Comparison of ENCODE assay signal across 11 cellular contexts in the genomic region with DNA sequence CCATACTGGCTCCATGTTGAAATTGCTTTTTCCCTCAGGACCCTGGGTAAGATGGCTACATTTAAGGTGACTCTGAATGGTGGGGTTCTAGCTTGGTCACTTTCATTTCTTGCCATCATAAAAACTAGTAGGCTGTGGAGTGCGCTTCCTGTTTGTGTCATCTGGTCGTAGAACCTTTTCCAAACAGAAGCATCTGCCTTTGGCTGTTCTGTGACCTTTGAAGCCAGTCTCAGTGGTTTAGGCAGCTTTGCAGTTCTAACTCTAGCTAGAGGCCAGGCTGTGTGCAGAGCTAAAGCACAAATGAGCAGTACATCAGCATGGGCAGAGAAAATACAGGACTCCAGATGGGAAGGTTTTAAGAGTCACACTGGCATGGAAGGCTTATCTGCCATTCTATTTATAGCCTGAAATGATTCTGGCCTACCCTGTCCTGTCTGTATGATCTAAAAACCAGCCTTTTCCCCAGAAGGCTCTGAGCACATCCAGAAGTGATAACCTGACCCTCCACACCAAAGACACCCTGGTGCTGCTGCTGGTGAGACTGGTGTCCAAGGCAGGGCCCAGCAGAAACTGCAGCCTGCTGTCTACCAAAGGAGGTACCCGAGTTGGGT. TPM values are rescaled to one million over a fixed set of nuclear protein-coding genes. Genes with fewer than 3 reads are reported as not detected.
A peak's percentile ranks its signal among the peaks of the same experiment; 100 is the strongest.
DNase-seq lines count a peak whose midpoint lies in the region; ATAC-seq and TF ChIP-seq lines count a peak whose summit lies in the region.
"Had no signal": no experiment of that assay in that cellular context is flagged by ENCODE, and none has a peak within 500 bp of the region (broad histone marks: within the 10 kb centered on the region; RNA-seq: fewer than 3 reads in every experiment).

No MANE protein-coding gene starts in this region.

- H3K27ac ChIP-seq in MM.1S (ENCODE audit: low read length), result peak overlapping the region; percentile 37; the same call in 1 of the 2 replicates
- no peak overlapping the region for H3K27ac ChIP-seq in endodermal cell (ENCODE audit: low read depth, low read length)
- peak overlapping the region; percentile 37 for H3K27ac ChIP-seq in skeletal muscle tissue (ENCODE audit: low read depth, low read length)
- H3K27ac ChIP-seq: GM23248 had no signal

- peaks cover 32% of the 10 kb centered on the region for H3K36me3 Mint-ChIP-seq in endodermal cell (ENCODE audit: low read depth)

- H3K9ac ChIP-seq in MM.1S (ENCODE audit: low read length) (no peak overlapping the region), endodermal cell (ENCODE audit: extremely low read depth, low read length, poor library complexity, severe bottlenecking) (no peak overlapping the region), skeletal muscle tissue (ENCODE audit: low read depth in 1 of 3, low read length in 3 of 3) (peak overlapping the region in 2 of 3 donors; percentile 45 to 66)
- H3K9ac ChIP-seq: GM23248 had no signal

- H3K79me2 ChIP-seq in MM.1S (ENCODE audit: low read length), result no peaks in the 10 kb centered on the region

- DNase-seq in DMS153 (lab: John Stamatoyannopoulos, UW) (peak; percentile 13), DMS153 treated with DMSO at 0.1 percent for 48 hours (lab: John Stamatoyannopoulos, UW; ENCODE audit: unreplicated experiment) (no peak), MM.1S (peak; percentile 67), endodermal cell (peak; percentile 7), Kasumi-1 (lab: John Stamatoyannopoulos, UW) (no peak), NCI-H128 (lab: John Stamatoyannopoulos, UW; ENCODE audit: unreplicated experiment) (no peak)
- DNase-seq: erythroblast, GM23248 had no signal

- H3K27ac Mint-ChIP-seq in endodermal cell, result no peak overlapping the region

- H3K9me3 ChIP-seq in MM.1S (replicated peaks; ENCODE audit: insufficient read depth, low read length) (no peaks in the 10 kb centered on the region), endodermal cell (ENCODE audit: control insufficient read depth, low read length) (no peaks in the 10 kb centered on the region), skeletal muscle tissue (ENCODE audit: control insufficient read depth in 3 of 3, low read length in 3 of 3) (no peaks in the 10 kb centered on the region)

- H3K36me3 ChIP-seq in MM.1S (replicated peaks; ENCODE audit: insufficient read depth, low read length) (no peaks in the 10 kb centered on the region), endodermal cell (ENCODE audit: control insufficient read depth, insufficient read depth, low read length) (peaks cover 37% of the 10 kb centered on the region), skeletal muscle tissue (ENCODE audit: control insufficient read depth in 3 of 3, insufficient read depth in 3 of 3, low read length in 3 of 3) (peaks cover 9 to 18% (median 15%) of the 10 kb centered on the region in 3 donors)

- H3K4me2 ChIP-seq in MM.1S (ENCODE audit: low read depth, low read length), result no peak overlapping the region; the same call in 1 of the 2 replicates

- H3K4me3 ChIP-seq in MM.1S (ENCODE audit: low read length) (no peak overlapping the region), endodermal cell (ENCODE audit: low read length) (no peak overlapping the region), skeletal muscle tissue (ENCODE audit: low read length in 3 of 3) (no peak overlapping the region)
- H3K4me3 ChIP-seq: GM23248 had no signal

- H3K9me2 ChIP-seq in MM.1S (replicated peaks; ENCODE audit: insufficient read depth, low read length), result no peaks in the 10 kb centered on the region

- H3K4me1 ChIP-seq in MM.1S (ENCODE audit: low read length) (peaks cover 15% of the 10 kb centered on the region), endodermal cell (ENCODE audit: control insufficient read depth, insufficient read depth, low read length) (no peaks in the 10 kb centered on the region), skeletal muscle tissue (ENCODE audit: control insufficient read depth in 3 of 3, insufficient read depth in 3 of 3, low read length in 3 of 3) (peaks cover 32 to 33% (median 33%) of the 10 kb centered on the region in 3 donors)

- no peak overlapping the region for H3K4me3 Mint-ChIP-seq in endodermal cell

- H3F3A ChIP-seq in MM.1S (ENCODE audit: insufficient read depth, low read length), result peaks cover 9% of the 10 kb centered on the region; the same call in 1 of the 2 replicates

- no peak for TF ChIP-seq CTCF in MM.1S (IDR thresholded peaks at IDR 0.05; ENCODE audit: low read length)
- TF ChIP-seq CTCF in endodermal cell (conservative IDR thresholded peaks at IDR 0.05), result no peak

- no peaks in the 10 kb centered on the region for H4K20me1 ChIP-seq in MM.1S (ENCODE audit: insufficient read depth, low read length)

- 94% methylated on average over 2 to 3 of the region's 3 CpGs for WGBS in endodermal cell (ENCODE audit: insufficient coverage in 1 of 2, insufficient read length in 1 of 2), 2 experiments

- no peak overlapping the region for H2AFZ ChIP-seq in MM.1S (ENCODE audit: low read length)
- H2AFZ ChIP-seq: GM23248 had no signal

- no peaks in the 10 kb centered on the region for H3K27me3 Mint-ChIP-seq in endodermal cell (ENCODE audit: insufficient read depth)

- H3K27me3 ChIP-seq in MM.1S (replicated peaks; ENCODE audit: insufficient read depth, low read length) (no peaks in the 10 kb centered on the region), endodermal cell (ENCODE audit: control insufficient read depth, insufficient read depth, low read length, poor library complexity, severe bottlenecking) (no peaks in the 10 kb centered on the region), skeletal muscle tissue (ENCODE audit: control insufficient read depth in 3 of 3, insufficient read depth in 3 of 3, low read length in 3 of 3) (no peaks in the 10 kb centered on the region)

- H3K9me3 Mint-ChIP-seq in endodermal cell, result no peaks in the 10 kb centered on the region

- ATAC-seq in HG03280 (IDR thresholded peaks at IDR 0.05; ENCODE audit: unreplicated experiment), result no peak

- H3K4me1 Mint-ChIP-seq in endodermal cell, result no peaks in the 10 kb centered on the region

RNA-seq across cellular contexts. Expression of gene ESRP2, which starts 8.6 kb away (rescaled TPM):
- 10 to 100 TPM; 51.8 to 56.4 TPM for total RNA-seq in endodermal cell
- polyA plus RNA-seq in endodermal cell (2013, experiment 1 of 2), result 5.3 TPM
- 5.1 TPM for polyA plus RNA-seq in endodermal cell (2013, experiment 2 of 2)
- total RNA-seq in skeletal muscle tissue, result not detected
- total RNA-seq: T-helper 2 cell treated with Interferon-gamma antibody and Interleukin-4, amounts not matched to agents 100 ng/mL and 5 ng/mL, for 36 hours had no signal

RNA-seq across cellular contexts. Expression of gene PLA2G15, which starts 17.9 kb away (rescaled TPM):
- 1 to 10 TPM; 8.7 to 10.0 TPM for total RNA-seq in endodermal cell
- polyA plus RNA-seq in endodermal cell (2013, experiment 1 of 2), result 10.8 TPM
- 10.7 TPM for polyA plus RNA-seq in endodermal cell (2013, experiment 2 of 2)
- 23.0 TPM for total RNA-seq in skeletal muscle tissue

RNA-seq across cellular contexts. Expression of gene SLC7A6, which starts 37.0 kb away (rescaled TPM):
- total RNA-seq in endodermal cell (10 to 100 TPM; 43.6 to 47.2 TPM), skeletal muscle tissue (9.4 TPM)
- polyA plus RNA-seq in endodermal cell (2013, experiment 1 of 2), result 20.2 TPM
- polyA plus RNA-seq in endodermal cell (2013, experiment 2 of 2), result 20.7 TPM

Comparison
In these comparisons a context has a peak if more than half of its experiments do, and no peak if none do; other contexts are left out.
1. DNase-seq: peak in DMS153 (single experiment), MM.1S (single experiment) and endodermal cell (single experiment); none in DMS153 treated with DMSO at 0.1 percent for 48 hours (single experiment), Kasumi-1 (0 of 2) and NCI-H128 (single experiment).
2. H3K9ac ChIP-seq: peak in skeletal muscle tissue (2 of 3); none in MM.1S (single experiment) and endodermal cell (single experiment).
3. RNA of gene ESRP2, which starts 8.6 kb away (total RNA-seq): 51.8 to 56.4 TPM in endodermal cell; not detected in skeletal muscle tissue (single experiment); every median in the first group is over 10 times any median in the second.